1 cellular context compared by ENCODE assay signal in the genomic region with DNA sequence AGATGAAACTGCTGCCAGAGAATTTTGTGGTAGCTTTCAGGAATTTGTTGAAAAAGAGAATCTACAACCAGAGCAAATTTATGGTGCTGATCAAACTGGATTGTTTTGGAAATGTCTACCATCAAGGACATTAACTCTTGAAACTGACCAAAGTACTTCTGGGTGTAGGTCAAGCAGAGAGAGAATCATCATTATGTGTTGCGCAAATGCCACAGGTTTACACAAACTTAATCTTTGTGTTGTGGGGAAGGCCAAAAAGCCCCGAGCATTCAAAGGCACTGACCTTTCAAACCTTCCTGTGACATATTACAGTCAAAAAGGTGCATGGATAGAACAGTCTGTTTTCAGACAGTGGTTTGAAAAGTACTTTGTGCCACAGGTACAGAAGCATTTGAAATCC.
TF ChIP-seq lines count a peak whose summit lies in the region.

No MANE protein-coding gene starts in this region.

TF ChIP-seq in HepG2, 621 proteins besides CTCF, POLR2A, EP300 and RAD21 (continued from another document and continues in another):
- TF ChIP-seq TARDBP (CRISPR knock-in tag; IDR thresholded peaks at IDR 0.05) (no peak), PHF20 (CRISPR knock-in tag; IDR thresholded peaks at IDR 0.05) (no peak), SAP130 (CRISPR knock-in tag; IDR thresholded peaks at IDR 0.05; ENCODE audit: low read depth) (peak; percentile 66), ZNF781 (CRISPR knock-in tag; IDR thresholded peaks at IDR 0.05; ENCODE audit: borderline replicate concordance, not compliant biosample characterization) (no peak), MTF2 (CRISPR knock-in tag; IDR thresholded peaks at IDR 0.05; ENCODE audit: borderline replicate concordance) (no peak), ZFP1 (CRISPR knock-in tag; IDR thresholded peaks at IDR 0.05) (no peak), NR2F1 (CRISPR knock-in tag; IDR thresholded peaks at IDR 0.05) (peak in 1 of 2 experiments; percentile 65; a peak in 1 of 4 replicates), STAG1 (CRISPR knock-in tag; IDR thresholded peaks at IDR 0.05) (no peak), SAFB2 (CRISPR knock-in tag; IDR thresholded peaks at IDR 0.05; ENCODE audit: borderline replicate concordance, low read depth) (no peak), ISX (CRISPR knock-in tag; conservative IDR thresholded peaks at IDR 0.05) (no peak), ZBTB8A (CRISPR knock-in tag; IDR thresholded peaks at IDR 0.05; ENCODE audit: borderline replicate concordance, low read depth) (no peak), ZNF33A (CRISPR knock-in tag; IDR thresholded peaks at IDR 0.05; ENCODE audit: borderline replicate concordance) (no peak; the same call in 1 of the 2 replicates), ZNF460 (CRISPR knock-in tag; IDR thresholded peaks at IDR 0.05; ENCODE audit: borderline replicate concordance) (no peak), MAFK (conservative IDR thresholded peaks at IDR 0.05 in 1 of 2, IDR thresholded peaks at IDR 0.05 in 1 of 2; ENCODE audit: low read length in 2 of 2) (no peak), SRSF1 (optimal IDR thresholded peaks at IDR 0.05; ENCODE audit: low read depth, low read length) (no peak), PAXIP1 (CRISPR knock-in tag; conservative IDR thresholded peaks at IDR 0.05) (peak; percentile 80), ZNF747 (CRISPR knock-in tag; IDR thresholded peaks at IDR 0.05; ENCODE audit: borderline replicate concordance) (no peak), EZH2 (conservative IDR thresholded peaks at IDR 0.05; ENCODE audit: low read depth, low read length) (no peak), HDAC2 (CRISPR knock-in tag; IDR thresholded peaks at IDR 0.05) (peak; percentile 74; the same call in 1 of the 2 replicates), NR2C2 (CRISPR knock-in tag; IDR thresholded peaks at IDR 0.05; ENCODE audit: borderline replicate concordance) (no peak; the same call in 1 of the 2 replicates), SP2 (CRISPR knock-in tag; IDR thresholded peaks at IDR 0.05) (no peak), REL (CRISPR knock-in tag; conservative IDR thresholded peaks at IDR 0.05) (no peak), ZNF646 (CRISPR knock-in tag; IDR thresholded peaks at IDR 0.05) (peak; percentile 47; the same call in 1 of the 2 replicates), ONECUT2 (CRISPR knock-in tag; IDR thresholded peaks at IDR 0.05) (no peak), CENPT (CRISPR knock-in tag; IDR thresholded peaks at IDR 0.05; ENCODE audit: low read depth) (no peak), ZNF232 (CRISPR knock-in tag; IDR thresholded peaks at IDR 0.05; ENCODE audit: borderline replicate concordance) (0 out of 2 replicates have a peak, but pooled peaks have one; percentile 21), ZNF570 (CRISPR knock-in tag; IDR thresholded peaks at IDR 0.05; ENCODE audit: borderline replicate concordance) (no peak)
- TF ChIP-seq, protein P1, sequence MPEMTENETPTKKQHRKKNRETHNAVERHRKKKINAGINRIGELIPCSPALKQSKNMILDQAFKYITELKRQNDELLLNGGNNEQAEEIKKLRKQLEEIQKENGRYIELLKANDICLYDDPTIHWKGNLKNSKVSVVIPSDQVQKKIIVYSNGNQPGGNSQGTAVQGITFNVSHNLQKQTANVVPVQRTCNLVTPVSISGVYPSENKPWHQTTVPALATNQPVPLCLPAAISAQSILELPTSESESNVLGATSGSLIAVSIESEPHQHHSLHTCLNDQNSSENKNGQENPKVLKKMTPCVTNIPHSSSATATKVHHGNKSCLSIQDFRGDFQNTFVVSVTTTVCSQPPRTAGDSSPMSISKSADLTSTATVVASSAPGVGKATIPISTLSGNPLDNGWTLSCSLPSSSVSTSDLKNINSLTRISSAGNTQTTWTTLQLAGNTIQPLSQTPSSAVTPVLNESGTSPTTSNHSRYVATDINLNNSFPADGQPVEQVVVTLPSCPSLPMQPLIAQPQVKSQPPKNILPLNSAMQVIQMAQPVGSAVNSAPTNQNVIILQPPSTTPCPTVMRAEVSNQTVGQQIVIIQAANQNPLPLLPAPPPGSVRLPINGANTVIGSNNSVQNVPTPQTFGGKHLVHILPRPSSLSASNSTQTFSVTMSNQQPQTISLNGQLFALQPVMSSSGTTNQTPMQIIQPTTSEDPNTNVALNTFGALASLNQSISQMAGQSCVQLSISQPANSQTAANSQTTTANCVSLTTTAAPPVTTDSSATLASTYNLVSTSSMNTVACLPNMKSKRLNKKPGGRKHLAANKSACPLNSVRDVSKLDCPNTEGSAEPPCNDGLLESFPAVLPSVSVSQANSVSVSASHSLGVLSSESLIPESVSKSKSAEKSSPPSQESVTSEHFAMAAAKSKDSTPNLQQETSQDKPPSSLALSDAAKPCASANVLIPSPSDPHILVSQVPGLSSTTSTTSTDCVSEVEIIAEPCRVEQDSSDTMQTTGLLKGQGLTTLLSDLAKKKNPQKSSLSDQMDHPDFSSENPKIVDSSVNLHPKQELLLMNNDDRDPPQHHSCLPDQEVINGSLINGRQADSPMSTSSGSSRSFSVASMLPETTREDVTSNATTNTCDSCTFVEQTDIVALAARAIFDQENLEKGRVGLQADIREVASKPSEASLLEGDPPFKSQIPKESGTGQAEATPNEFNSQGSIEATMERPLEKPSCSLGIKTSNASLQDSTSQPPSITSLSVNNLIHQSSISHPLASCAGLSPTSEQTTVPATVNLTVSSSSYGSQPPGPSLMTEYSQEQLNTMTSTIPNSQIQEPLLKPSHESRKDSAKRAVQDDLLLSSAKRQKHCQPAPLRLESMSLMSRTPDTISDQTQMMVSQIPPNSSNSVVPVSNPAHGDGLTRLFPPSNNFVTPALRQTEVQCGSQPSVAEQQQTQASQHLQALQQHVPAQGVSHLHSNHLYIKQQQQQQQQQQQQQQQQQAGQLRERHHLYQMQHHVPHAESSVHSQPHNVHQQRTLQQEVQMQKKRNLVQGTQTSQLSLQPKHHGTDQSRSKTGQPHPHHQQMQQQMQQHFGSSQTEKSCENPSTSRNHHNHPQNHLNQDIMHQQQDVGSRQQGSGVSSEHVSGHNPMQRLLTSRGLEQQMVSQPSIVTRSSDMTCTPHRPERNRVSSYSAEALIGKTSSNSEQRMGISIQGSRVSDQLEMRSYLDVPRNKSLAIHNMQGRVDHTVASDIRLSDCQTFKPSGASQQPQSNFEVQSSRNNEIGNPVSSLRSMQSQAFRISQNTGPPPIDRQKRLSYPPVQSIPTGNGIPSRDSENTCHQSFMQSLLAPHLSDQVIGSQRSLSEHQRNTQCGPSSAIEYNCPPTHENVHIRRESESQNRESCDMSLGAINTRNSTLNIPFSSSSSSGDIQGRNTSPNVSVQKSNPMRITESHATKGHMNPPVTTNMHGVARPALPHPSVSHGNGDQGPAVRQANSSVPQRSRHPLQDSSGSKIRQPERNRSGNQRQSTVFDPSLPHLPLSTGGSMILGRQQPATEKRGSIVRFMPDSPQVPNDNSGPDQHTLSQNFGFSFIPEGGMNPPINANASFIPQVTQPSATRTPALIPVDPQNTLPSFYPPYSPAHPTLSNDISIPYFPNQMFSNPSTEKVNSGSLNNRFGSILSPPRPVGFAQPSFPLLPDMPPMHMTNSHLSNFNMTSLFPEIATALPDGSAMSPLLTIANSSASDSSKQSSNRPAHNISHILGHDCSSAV (CRISPR knock-in tag; IDR thresholded peaks at IDR 0.05; ENCODE audit: borderline replicate concordance), result no peak
- TF ChIP-seq, protein P2, sequence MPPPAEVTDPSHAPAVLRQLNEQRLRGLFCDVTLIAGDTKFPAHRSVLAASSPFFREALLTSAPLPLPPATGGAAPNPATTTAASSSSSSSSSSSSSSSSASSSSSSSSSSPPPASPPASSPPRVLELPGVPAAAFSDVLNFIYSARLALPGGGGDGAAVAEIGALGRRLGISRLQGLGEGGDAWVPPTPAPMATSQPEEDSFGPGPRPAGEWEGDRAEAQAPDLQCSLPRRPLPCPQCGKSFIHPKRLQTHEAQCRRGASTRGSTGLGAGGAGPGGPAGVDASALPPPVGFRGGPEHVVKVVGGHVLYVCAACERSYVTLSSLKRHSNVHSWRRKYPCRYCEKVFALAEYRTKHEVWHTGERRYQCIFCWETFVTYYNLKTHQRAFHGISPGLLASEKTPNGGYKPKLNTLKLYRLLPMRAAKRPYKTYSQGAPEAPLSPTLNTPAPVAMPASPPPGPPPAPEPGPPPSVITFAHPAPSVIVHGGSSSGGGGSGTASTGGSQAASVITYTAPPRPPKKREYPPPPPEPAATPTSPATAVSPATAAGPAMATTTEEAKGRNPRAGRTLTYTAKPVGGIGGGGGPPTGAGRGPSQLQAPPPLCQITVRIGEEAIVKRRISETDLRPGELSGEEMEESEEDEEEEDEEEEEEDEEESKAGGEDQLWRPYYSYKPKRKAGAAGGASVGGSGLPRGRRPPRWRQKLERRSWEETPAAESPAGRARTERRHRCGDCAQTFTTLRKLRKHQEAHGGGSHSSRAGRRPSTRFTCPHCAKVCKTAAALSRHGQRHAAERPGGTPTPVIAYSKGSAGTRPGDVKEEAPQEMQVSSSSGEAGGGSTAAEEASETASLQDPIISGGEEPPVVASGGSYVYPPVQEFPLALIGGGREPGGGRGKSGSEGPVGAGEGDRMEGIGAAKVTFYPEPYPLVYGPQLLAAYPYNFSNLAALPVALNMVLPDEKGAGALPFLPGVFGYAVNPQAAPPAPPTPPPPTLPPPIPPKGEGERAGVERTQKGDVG (CRISPR knock-in tag; IDR thresholded peaks at IDR 0.05; ENCODE audit: borderline replicate concordance), result no peak
- TF ChIP-seq, protein P3, sequence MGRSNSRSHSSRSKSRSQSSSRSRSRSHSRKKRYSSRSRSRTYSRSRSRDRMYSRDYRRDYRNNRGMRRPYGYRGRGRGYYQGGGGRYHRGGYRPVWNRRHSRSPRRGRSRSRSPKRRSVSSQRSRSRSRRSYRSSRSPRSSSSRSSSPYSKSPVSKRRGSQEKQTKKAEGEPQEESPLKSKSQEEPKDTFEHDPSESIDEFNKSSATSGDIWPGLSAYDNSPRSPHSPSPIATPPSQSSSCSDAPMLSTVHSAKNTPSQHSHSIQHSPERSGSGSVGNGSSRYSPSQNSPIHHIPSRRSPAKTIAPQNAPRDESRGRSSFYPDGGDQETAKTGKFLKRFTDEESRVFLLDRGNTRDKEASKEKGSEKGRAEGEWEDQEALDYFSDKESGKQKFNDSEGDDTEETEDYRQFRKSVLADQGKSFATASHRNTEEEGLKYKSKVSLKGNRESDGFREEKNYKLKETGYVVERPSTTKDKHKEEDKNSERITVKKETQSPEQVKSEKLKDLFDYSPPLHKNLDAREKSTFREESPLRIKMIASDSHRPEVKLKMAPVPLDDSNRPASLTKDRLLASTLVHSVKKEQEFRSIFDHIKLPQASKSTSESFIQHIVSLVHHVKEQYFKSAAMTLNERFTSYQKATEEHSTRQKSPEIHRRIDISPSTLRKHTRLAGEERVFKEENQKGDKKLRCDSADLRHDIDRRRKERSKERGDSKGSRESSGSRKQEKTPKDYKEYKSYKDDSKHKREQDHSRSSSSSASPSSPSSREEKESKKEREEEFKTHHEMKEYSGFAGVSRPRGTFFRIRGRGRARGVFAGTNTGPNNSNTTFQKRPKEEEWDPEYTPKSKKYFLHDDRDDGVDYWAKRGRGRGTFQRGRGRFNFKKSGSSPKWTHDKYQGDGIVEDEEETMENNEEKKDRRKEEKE (IDR thresholded peaks at IDR 0.05), result no peak
